ENCODE assay signal across 15 cellular contexts in genomic region chr6:125810435-125810834, GRCh38. TPM values are rescaled to one million over a fixed set of nuclear protein-coding genes. Genes with fewer than 3 reads are reported as not detected.
A peak's percentile ranks its signal among the peaks of the same experiment; 100 is the strongest.
DNase-seq lines count a peak whose midpoint lies in the region; ATAC-seq, FAIRE-seq and TF ChIP-seq lines count a peak whose summit lies in the region.
"Had no signal": no experiment of that assay in that cellular context is flagged by ENCODE, and none has a peak within 500 bp of the region (broad histone marks: within the 10 kb centered on the region; RNA-seq: fewer than 3 reads in every experiment).

No MANE protein-coding gene starts in this region.

- DNase-seq in GM18507 (ENCODE audit: extremely low spot score, insufficient read length, low read depth) (no peak), NCI-H1436 (lab: John Stamatoyannopoulos, UW) (peak; percentile 92), NCI-H345 treated with DMSO at 0.1 percent for 48 hours (lab: John Stamatoyannopoulos, UW; ENCODE audit: unreplicated experiment) (peak; percentile 77), lower lobe of right lung (no peak)
- no peak for DNase-seq in activated CD4-positive, alpha-beta T cell treated with anti-CD3 and anti-CD28 coated beads for 48 hours
- no peak for DNase-seq in activated naive CD4-positive, alpha-beta T cell (lab: John Stamatoyannopoulos, UW)
- DNase-seq: activated CD4-positive, alpha-beta T cell treated with anti-CD3 and anti-CD28 coated beads for 1 hour; activated naive CD4-positive, alpha-beta T cell treated with anti-CD3 and anti-CD28 coated beads, Interleukin-2, amount 50 U/mL, for 16 hours; colonic mucosa; foreskin fibroblast; left ventricle myocardium superior; MG63; stimulated activated CD4-positive, alpha-beta T cell treated with anti-CD3 and anti-CD28 coated beads, Interleukin-2, amount 100 ng/mL, for 48 hours had no signal

- intact Hi-C loops in lower lobe of right lung (cut with DNase I), result no loop called here

- no peak overlapping the region for H3K4me3 ChIP-seq in lower lobe of right lung
- H3K4me3 ChIP-seq: colonic mucosa, MG63 had no signal

- ATAC-seq in lower lobe of right lung (peak; percentile 45 to 58), GM21390 (IDR thresholded peaks at IDR 0.05; ENCODE audit: unreplicated experiment) (no peak)
- ATAC-seq: left ventricle myocardium superior had no signal

- H3K36me3 ChIP-seq in lower lobe of right lung, result no peaks in the 10 kb centered on the region
- H3K36me3 ChIP-seq: colonic mucosa, MG63 had no signal

- FAIRE-seq in GM18507 (lab: Jason Lieb, UNC), result peak; percentile 18
- FAIRE-seq: endothelial cell of umbilical vein had no signal

- peaks cover 59% of the 10 kb centered on the region for H3K4me1 ChIP-seq in lower lobe of right lung
- H3K4me1 ChIP-seq: colonic mucosa had no signal

- H3K9me3 ChIP-seq in lower lobe of right lung, result no peaks in the 10 kb centered on the region
- H3K9me3 ChIP-seq: colonic mucosa, MG63 had no signal

- no peaks in the 10 kb centered on the region for H3K27me3 ChIP-seq in lower lobe of right lung (ENCODE audit: low read depth)
- H3K27me3 ChIP-seq: colonic mucosa, MG63 had no signal

- no peak overlapping the region for H3K27ac ChIP-seq in lower lobe of right lung
- H3K27ac ChIP-seq: colonic mucosa had no signal

- TF ChIP-seq CTCF in lower lobe of right lung (IDR thresholded peaks at IDR 0.05), result no peak

RNA-seq across cellular contexts. Expression of gene NCOA7, which starts 19.7 kb away (rescaled TPM):
- 64.4 TPM for total RNA-seq in lower lobe of right lung

Comparison
In these comparisons a context has a peak if more than half of its experiments do, and no peak if none do; other contexts are left out.
1. DNase-seq: peak in NCI-H1436 (single experiment) and NCI-H345 treated with DMSO at 0.1 percent for 48 hours (single experiment); none in GM18507 (single experiment), lower lobe of right lung (single experiment), activated CD4-positive, alpha-beta T cell treated with anti-CD3 and anti-CD28 coated beads for 48 hours (single experiment) and activated naive CD4-positive, alpha-beta T cell (0 of 4).